Comparison of ENCODE assay signal across 1 cellular context in the genomic region with DNA sequence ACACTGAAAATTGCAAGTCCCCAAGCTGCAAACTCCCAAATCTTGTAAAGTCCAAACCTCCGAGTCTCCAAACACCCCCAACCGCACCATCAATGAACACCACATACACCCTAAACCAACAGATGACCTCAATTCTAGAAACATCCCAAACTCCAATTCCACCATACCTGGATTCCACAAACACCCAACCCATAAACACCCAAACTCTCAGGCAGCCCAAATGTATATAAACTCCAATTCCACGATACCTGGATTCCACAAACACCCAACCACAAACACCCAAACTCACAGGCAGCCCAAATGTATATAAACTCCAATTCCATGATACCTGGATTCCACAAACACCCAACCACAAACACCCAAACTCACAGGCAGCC.
TF ChIP-seq lines count a peak whose summit lies in the region.

No MANE protein-coding gene starts in this region.

TF ChIP-seq in A549, 52 proteins besides CTCF, POLR2A, EP300 and RAD21:
- no peak for TF ChIP-seq KDM5A (IDR thresholded peaks at IDR 0.05)
- TF ChIP-seq, protein P1, sequence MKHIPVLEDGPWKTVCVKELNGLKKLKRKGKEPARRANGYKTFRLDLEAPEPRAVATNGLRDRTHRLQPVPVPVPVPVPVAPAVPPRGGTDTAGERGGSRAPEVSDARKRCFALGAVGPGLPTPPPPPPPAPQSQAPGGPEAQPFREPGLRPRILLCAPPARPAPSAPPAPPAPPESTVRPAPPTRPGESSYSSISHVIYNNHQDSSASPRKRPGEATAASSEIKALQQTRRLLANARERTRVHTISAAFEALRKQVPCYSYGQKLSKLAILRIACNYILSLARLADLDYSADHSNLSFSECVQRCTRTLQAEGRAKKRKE (CRISPR knock-in tag; IDR thresholded peaks at IDR 0.05; ENCODE audit: low read depth): no peak
- TF ChIP-seq, protein P2, sequence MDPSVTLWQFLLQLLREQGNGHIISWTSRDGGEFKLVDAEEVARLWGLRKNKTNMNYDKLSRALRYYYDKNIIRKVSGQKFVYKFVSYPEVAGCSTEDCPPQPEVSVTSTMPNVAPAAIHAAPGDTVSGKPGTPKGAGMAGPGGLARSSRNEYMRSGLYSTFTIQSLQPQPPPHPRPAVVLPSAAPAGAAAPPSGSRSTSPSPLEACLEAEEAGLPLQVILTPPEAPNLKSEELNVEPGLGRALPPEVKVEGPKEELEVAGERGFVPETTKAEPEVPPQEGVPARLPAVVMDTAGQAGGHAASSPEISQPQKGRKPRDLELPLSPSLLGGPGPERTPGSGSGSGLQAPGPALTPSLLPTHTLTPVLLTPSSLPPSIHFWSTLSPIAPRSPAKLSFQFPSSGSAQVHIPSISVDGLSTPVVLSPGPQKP (IDR thresholded peaks at IDR 0.05; ENCODE audit: low read depth, low read length): no peak
- no peak for TF ChIP-seq GATA3 (IDR thresholded peaks at IDR 0.05; ENCODE audit: borderline replicate concordance)
- TF ChIP-seq NFE2L2 (conservative IDR thresholded peaks at IDR 0.05; ENCODE audit: low read length): no peak
- no peak for TF ChIP-seq FOXS1 (CRISPR knock-in tag; IDR thresholded peaks at IDR 0.05)
- no peak for TF ChIP-seq RCOR1 (IDR thresholded peaks at IDR 0.05; ENCODE audit: low read depth, low read length)
- TF ChIP-seq EHMT2 (IDR thresholded peaks at IDR 0.05; ENCODE audit: low read depth): no peak
- TF ChIP-seq, protein P3, sequence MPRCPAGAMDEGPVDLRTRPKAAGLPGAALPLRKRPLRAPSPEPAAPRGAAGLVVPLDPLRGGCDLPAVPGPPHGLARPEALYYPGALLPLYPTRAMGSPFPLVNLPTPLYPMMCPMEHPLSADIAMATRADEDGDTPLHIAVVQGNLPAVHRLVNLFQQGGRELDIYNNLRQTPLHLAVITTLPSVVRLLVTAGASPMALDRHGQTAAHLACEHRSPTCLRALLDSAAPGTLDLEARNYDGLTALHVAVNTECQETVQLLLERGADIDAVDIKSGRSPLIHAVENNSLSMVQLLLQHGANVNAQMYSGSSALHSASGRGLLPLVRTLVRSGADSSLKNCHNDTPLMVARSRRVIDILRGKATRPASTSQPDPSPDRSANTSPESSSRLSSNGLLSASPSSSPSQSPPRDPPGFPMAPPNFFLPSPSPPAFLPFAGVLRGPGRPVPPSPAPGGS (IDR thresholded peaks at IDR 0.05): no peak
- no peak for TF ChIP-seq EHF (CRISPR knock-in tag; IDR thresholded peaks at IDR 0.05)
- no peak for TF ChIP-seq FOSL2 (IDR thresholded peaks at IDR 0.05)
- no peak for TF ChIP-seq FOSL2 (CRISPR knock-in tag; IDR thresholded peaks at IDR 0.05)
